Comparison of ENCODE assay signal across 8 cellular contexts in genomic region chr2:10812362-10813084, GRCh38. TPM values are rescaled to one million over a fixed set of nuclear protein-coding genes. Genes with fewer than 3 reads are reported as not detected.
DNase-seq lines count a peak whose midpoint lies in the region; ATAC-seq and TF ChIP-seq lines count a peak whose summit lies in the region.

A gene with protein sequence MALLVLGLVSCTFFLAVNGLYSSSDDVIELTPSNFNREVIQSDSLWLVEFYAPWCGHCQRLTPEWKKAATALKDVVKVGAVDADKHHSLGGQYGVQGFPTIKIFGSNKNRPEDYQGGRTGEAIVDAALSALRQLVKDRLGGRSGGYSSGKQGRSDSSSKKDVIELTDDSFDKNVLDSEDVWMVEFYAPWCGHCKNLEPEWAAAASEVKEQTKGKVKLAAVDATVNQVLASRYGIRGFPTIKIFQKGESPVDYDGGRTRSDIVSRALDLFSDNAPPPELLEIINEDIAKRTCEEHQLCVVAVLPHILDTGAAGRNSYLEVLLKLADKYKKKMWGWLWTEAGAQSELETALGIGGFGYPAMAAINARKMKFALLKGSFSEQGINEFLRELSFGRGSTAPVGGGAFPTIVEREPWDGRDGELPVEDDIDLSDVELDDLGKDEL (minus strand): TSS chr2:10812785. CDS start chr2:10812696, 89 bp downstream.

- peak; percentile 99 for DNase-seq in AG08395 (ENCODE audit: low spot score)
- DNase-seq in NCI-H2227 treated with DMSO at 0.1 percent for 48 hours (lab: John Stamatoyannopoulos, UW): peak; percentile 92
- peak; percentile 95 for DNase-seq in mammary epithelial cell
- peak; percentile 97 for DNase-seq in iPS-NIHi7 (ENCODE audit: extremely low spot score)
- DNase-seq in smooth muscle cell (lab: John Stamatoyannopoulos, UW; ENCODE audit: unreplicated experiment): peak; percentile 87

- H2AFZ ChIP-seq in mammary epithelial cell (ENCODE audit: low read depth, low read length) (peak within 1 kb of the TSS; percentile 89), smooth muscle cell (ENCODE audit: low read depth) (peak within 1 kb of the TSS; percentile 94)

- TF ChIP-seq POLR2A in GM18951 (IDR thresholded peaks at IDR 0.05; ENCODE audit: extremely low read depth, insufficient read depth, insufficient read length): peak; percentile 85

- no TSS peak for BruUV-seq in mammary epithelial cell (replicated peaks; lab: Mats Ljungman, UMichigan)

- H4K20me1 ChIP-seq in mammary epithelial cell (ENCODE audit: insufficient read depth, low read length): no peaks in the 10 kb centered on the region
- H4K20me1 ChIP-seq in smooth muscle cell (ENCODE audit: low read depth): peaks cover 42% of the 10 kb centered on the region

- no CpG with 5 or more reads among the region's 94 CpGs for WGBS in mammary epithelial cell (ENCODE audit: low coverage, missing lambda C conversion rate)
- WGBS in smooth muscle cell (ENCODE audit: low lambda C conversion rate): 2% methylated on average over 33 of the region's 94 CpGs

- H3K27ac ChIP-seq in mammary epithelial cell (ENCODE audit: insufficient read depth, low read depth, low read length) (peak within 1 kb of the TSS; percentile 66), smooth muscle cell (ENCODE audit: low read depth) (peak within 1 kb of the TSS; percentile 60)

- peak within 1 kb of the TSS; percentile 95 for H3K9ac ChIP-seq in mammary epithelial cell (ENCODE audit: insufficient read depth, low read length)
- peak within 1 kb of the TSS; percentile 79 for H3K9ac ChIP-seq in smooth muscle cell (ENCODE audit: low read depth)

- H3K27me3 ChIP-seq in mammary epithelial cell (ENCODE audit: insufficient read depth, low read length): no peaks in the 10 kb centered on the region
- no peaks in the 10 kb centered on the region for H3K27me3 ChIP-seq in smooth muscle cell (ENCODE audit: low read depth)

- H3K4me2 ChIP-seq in mammary epithelial cell (ENCODE audit: insufficient read depth, low read depth, low read length) (peak within 1 kb of the TSS; percentile 91), smooth muscle cell (peak within 1 kb of the TSS; percentile 93)

- H3K4me3 ChIP-seq in WI38 (ENCODE audit: low read depth, low read length): peak within 1 kb of the TSS; percentile 77
- peak within 1 kb of the TSS; percentile 63 to 76 (median 67) for H3K4me3 ChIP-seq in mammary epithelial cell (replicated peaks in 1 of 3; ENCODE audit: insufficient read depth in 1 of 3, low read depth in 2 of 3, low read length in 3 of 3)
- H3K4me3 ChIP-seq in smooth muscle cell: peak within 1 kb of the TSS; percentile 81

- CTCF ChIA-PET in mammary epithelial cell (lab: Charles Lee; ENCODE audit: low non-redundant PET): interaction anchor here (0.7 kb wide), 1 partner anchor 88 kb away, joined by 4 read pairs; no protein-coding TSS in a partner anchor

- no peak for TF ChIP-seq CTCF in WI38 (IDR thresholded peaks at IDR 0.05; ENCODE audit: low read depth, low read length)
- TF ChIP-seq CTCF in mammary epithelial cell (conservative IDR thresholded peaks at IDR 0.05 in 1 of 2, IDR thresholded peaks at IDR 0.05 in 1 of 2; ENCODE audit: extremely low read depth in 1 of 2, insufficient read depth in 1 of 2, low read depth in 1 of 2, low read length in 2 of 2): no peak
- no peak for TF ChIP-seq CTCF in smooth muscle cell (IDR thresholded peaks at IDR 0.05; ENCODE audit: borderline replicate concordance, insufficient read depth, poor library complexity, severe bottlenecking)

- in situ Hi-C loops in GM18951 (cut with MboI; ENCODE audit: low sequenced_read_pairs, unreplicated experiment) (no loop called here), mammary epithelial cell (cut with MboI; ENCODE audit: low sequenced_read_pairs in 2 of 2) (no loop called here)

- H3K79me2 ChIP-seq in mammary epithelial cell (ENCODE audit: insufficient read depth, low read length) (peaks cover 50% of the 10 kb centered on the region), smooth muscle cell (ENCODE audit: low read depth) (peaks cover 48% of the 10 kb centered on the region)

- intact Hi-C loops in mammary epithelial cell (cut with micrococcal nuclease): loop anchor here (1.0 kb wide), 1 partner anchor 42 kb away; no protein-coding TSS in a partner anchor

- no peaks in the 10 kb centered on the region for H3K9me3 ChIP-seq in mammary epithelial cell (replicated peaks; ENCODE audit: insufficient read depth, low read length)
- no peaks in the 10 kb centered on the region for H3K9me3 ChIP-seq in smooth muscle cell (replicated peaks; ENCODE audit: low read depth)

- ATAC-seq in HG03175 (IDR thresholded peaks at IDR 0.05; ENCODE audit: unreplicated experiment): peak; percentile 90

- dilution Hi-C loops in mammary epithelial cell (cut with HindIII; ENCODE audit: low sequenced_read_pairs): no loop called here

- H3F3A ChIP-seq in smooth muscle cell (ENCODE audit: low read depth): peaks cover 12% of the 10 kb centered on the region

- H3K36me3 ChIP-seq in mammary epithelial cell (ENCODE audit: insufficient read depth, low read length): peaks cover 4% of the 10 kb centered on the region
- no peaks in the 10 kb centered on the region for H3K36me3 ChIP-seq in smooth muscle cell (ENCODE audit: low read depth)

- H3K4me1 ChIP-seq in mammary epithelial cell (ENCODE audit: insufficient read depth, low read length) (peaks cover 14% of the 10 kb centered on the region), smooth muscle cell (ENCODE audit: low read depth) (peaks cover 23% of the 10 kb centered on the region)

RNA-seq across cellular contexts. Expression of the gene that starts here (rescaled TPM):
- total RNA-seq in mammary epithelial cell (100 to 1,000 TPM; 168 to 256 TPM), smooth muscle cell (360 and 470 TPM in 2 replicates)
- polyA plus RNA-seq in mammary epithelial cell (270 TPM), smooth muscle cell (509 and 671 TPM in 2 replicates)
- 139 TPM for polyA minus RNA-seq in mammary epithelial cell

Comparison
In these comparisons a context has a peak if more than half of its experiments do, and no peak if none do; other contexts are left out.
1. Peak in every context shown above with its lines: DNase-seq, ATAC-seq, H3K4me3 ChIP-seq and H3K27ac ChIP-seq.